Comparison of ENCODE assay signal across 17 cellular contexts in the genomic region with DNA sequence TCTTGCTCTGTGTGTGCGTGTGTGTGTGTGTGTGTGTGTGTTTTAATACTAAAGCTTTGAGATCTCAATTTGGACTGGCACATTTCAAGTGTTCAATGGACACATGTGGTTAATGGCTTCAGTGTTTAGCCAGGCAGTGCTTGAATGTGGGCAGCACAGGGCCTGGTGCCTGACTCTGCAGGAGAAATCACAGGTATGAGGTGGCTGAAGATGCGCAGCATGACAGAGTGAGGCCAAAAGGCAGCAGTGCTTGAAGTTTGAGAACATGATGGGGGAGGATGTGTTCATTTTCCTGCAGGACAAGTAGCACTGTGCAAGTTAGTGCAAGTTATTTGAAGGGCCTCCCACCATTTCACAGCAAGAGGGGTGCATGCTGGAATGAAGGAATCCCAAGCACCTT.
"Had no signal": no experiment of that assay in that cellular context is flagged by ENCODE, and none has a peak within 500 bp of the region (broad histone marks: within the 10 kb centered on the region; RNA-seq: fewer than 3 reads in every experiment).

No MANE protein-coding gene starts in this region.

- H3K27me3 ChIP-seq: adrenal gland, esophagus muscularis mucosa, testis had no signal

- H3K4me3 ChIP-seq: adrenal gland, esophagus muscularis mucosa, testis had no signal

- FAIRE-seq: colon, urothelium cell line had no signal

- H3K27ac ChIP-seq: adrenal gland, testis, WERI-Rb-1 had no signal

- H3K9me3 ChIP-seq: adrenal gland, esophagus muscularis mucosa, testis had no signal

- H3K36me3 ChIP-seq: adrenal gland, esophagus muscularis mucosa, WERI-Rb-1 had no signal

- DNase-seq: activated CD4-positive, alpha-beta memory T cell treated with anti-CD3 and anti-CD28 coated beads for 36 hours; activated CD4-positive, alpha-beta T cell treated with anti-CD3 and anti-CD28 coated beads for 36 hours; activated CD8-positive, alpha-beta memory T cell treated with anti-CD3 and anti-CD28 coated beads, Interleukin-2, amount 10 ng/mL, durations not matched to agents 7 days and 5 days; activated effector memory CD4-positive, alpha-beta T cell treated with Interleukin-2 at 50 U/mL for 16 hours; activated naive CD4-positive, alpha-beta T cell treated with anti-CD3 and anti-CD28 coated beads, Interleukin-2, amount 50 U/mL, for 16 hours; activated T-cell treated with anti-CD3 and anti-CD28 coated beads, Interleukin-2, amount 50 U/mL, for 24 hours; adrenal gland; hippocampal formation; stimulated activated naive CD8-positive, alpha-beta T cell treated with anti-CD3 and anti-CD28 coated beads, Interleukin-15, amount 100 ng/mL, for 72 hours; testis; WERI-Rb-1 had no signal

- H3K27ac Mint-ChIP-seq: activated CD4-positive, alpha-beta memory T cell treated with anti-CD3 and anti-CD28 coated beads for 36 hours; activated CD4-positive, alpha-beta T cell treated with anti-CD3 and anti-CD28 coated beads for 36 hours; activated CD8-positive, alpha-beta memory T cell treated with anti-CD3 and anti-CD28 coated beads, Interleukin-2, amount 10 ng/mL, durations not matched to agents 7 days and 5 days; activated T-cell treated with anti-CD3 and anti-CD28 coated beads, Interleukin-2, amount 50 U/mL, for 24 hours; stimulated activated naive CD8-positive, alpha-beta T cell treated with anti-CD3 and anti-CD28 coated beads, Interleukin-15, amount 100 ng/mL, for 72 hours; T-helper 1 cell treated with Interleukin-12 subunit alpha and Interleukin-12 subunit beta and Interleukin-4 antibody, amounts not matched to agents 30 μg/mL and 1 μg/mL, for 36 hours had no signal

- H3K27me3 Mint-ChIP-seq: activated CD4-positive, alpha-beta memory T cell treated with anti-CD3 and anti-CD28 coated beads for 36 hours; activated CD4-positive, alpha-beta T cell treated with anti-CD3 and anti-CD28 coated beads for 36 hours; activated CD8-positive, alpha-beta memory T cell treated with anti-CD3 and anti-CD28 coated beads, Interleukin-2, amount 10 ng/mL, durations not matched to agents 7 days and 5 days; activated T-cell treated with anti-CD3 and anti-CD28 coated beads, Interleukin-2, amount 50 U/mL, for 24 hours; stimulated activated naive CD8-positive, alpha-beta T cell treated with anti-CD3 and anti-CD28 coated beads, Interleukin-15, amount 100 ng/mL, for 72 hours had no signal

- ATAC-seq: activated CD4-positive, alpha-beta T cell treated with anti-CD3 and anti-CD28 coated beads for 36 hours; activated CD8-positive, alpha-beta memory T cell treated with anti-CD3 and anti-CD28 coated beads, Interleukin-2, amount 10 ng/mL, durations not matched to agents 7 days and 5 days; sciatic nerve; stimulated activated naive CD8-positive, alpha-beta T cell treated with anti-CD3 and anti-CD28 coated beads, Interleukin-15, amount 100 ng/mL, for 72 hours had no signal

- H3K4me3 Mint-ChIP-seq: activated CD4-positive, alpha-beta memory T cell treated with anti-CD3 and anti-CD28 coated beads for 36 hours; activated CD4-positive, alpha-beta T cell treated with anti-CD3 and anti-CD28 coated beads for 36 hours; activated CD8-positive, alpha-beta memory T cell treated with anti-CD3 and anti-CD28 coated beads, Interleukin-2, amount 10 ng/mL, durations not matched to agents 7 days and 5 days; activated T-cell treated with anti-CD3 and anti-CD28 coated beads, Interleukin-2, amount 50 U/mL, for 24 hours; neural crest cell; stimulated activated naive CD8-positive, alpha-beta T cell treated with anti-CD3 and anti-CD28 coated beads, Interleukin-15, amount 100 ng/mL, for 72 hours; T-helper 1 cell treated with Interleukin-12 subunit alpha and Interleukin-12 subunit beta and Interleukin-4 antibody, amounts not matched to agents 30 μg/mL and 1 μg/mL, for 36 hours had no signal

- H3K9me3 Mint-ChIP-seq: activated CD4-positive, alpha-beta memory T cell treated with anti-CD3 and anti-CD28 coated beads for 36 hours; activated T-cell treated with anti-CD3 and anti-CD28 coated beads, Interleukin-2, amount 50 U/mL, for 24 hours; neural crest cell; stimulated activated naive CD8-positive, alpha-beta T cell treated with anti-CD3 and anti-CD28 coated beads, Interleukin-15, amount 100 ng/mL, for 72 hours; T-helper 1 cell treated with Interleukin-12 subunit alpha and Interleukin-12 subunit beta and Interleukin-4 antibody, amounts not matched to agents 30 μg/mL and 1 μg/mL, for 36 hours had no signal

- H3K4me1 ChIP-seq: testis had no signal

- H3K36me3 Mint-ChIP-seq: activated CD4-positive, alpha-beta memory T cell treated with anti-CD3 and anti-CD28 coated beads for 36 hours; activated CD8-positive, alpha-beta memory T cell treated with anti-CD3 and anti-CD28 coated beads, Interleukin-2, amount 10 ng/mL, durations not matched to agents 7 days and 5 days had no signal
